In genomic region chr7:2072042-2072441, GRCh38 we compare ENCODE assay signal across 11 cellular contexts.
DNase-seq lines count a peak whose midpoint lies in the region; ATAC-seq and TF ChIP-seq lines count a peak whose summit lies in the region.
"Had no signal": no experiment of that assay in that cellular context is flagged by ENCODE, and none has a peak within 500 bp of the region (broad histone marks: within the 10 kb centered on the region; RNA-seq: fewer than 3 reads in every experiment).

No MANE protein-coding gene starts in this region.

- H3K9me3 ChIP-seq in mucosa of descending colon, result no peaks in the 10 kb centered on the region
- no peaks in the 10 kb centered on the region for H3K9me3 ChIP-seq in ascending aorta

- no peak overlapping the region for H3K27ac ChIP-seq in ascending aorta

- ATAC-seq in GM18519 (IDR thresholded peaks at IDR 0.05; ENCODE audit: low FRiP score, unreplicated experiment) (peak; percentile 81), GM21515 (IDR thresholded peaks at IDR 0.05; ENCODE audit: unreplicated experiment) (peak; percentile 70), HG03196 (IDR thresholded peaks at IDR 0.05; ENCODE audit: unreplicated experiment) (peak; percentile 39), mucosa of descending colon (peak; percentile 23), omental fat pad (ENCODE audit: low FRiP score) (no peak)
- ATAC-seq: natural killer cell treated with Interleukin-12 subunit alpha and Interleukin-12 subunit beta and Interleukin-15 and Interleukin-18, amount 100 ng/mL, for 72 hours had no signal

- TF ChIP-seq CTCF in mucosa of descending colon (IDR thresholded peaks at IDR 0.05) (no peak), ascending aorta (IDR thresholded peaks at IDR 0.05) (no peak), omental fat pad (IDR thresholded peaks at IDR 0.05) (no peak)

- H3K27me3 ChIP-seq in ascending aorta, result no peaks in the 10 kb centered on the region

- intact Hi-C loops in mucosa of descending colon (cut with DNase I, micrococcal nuclease) (no loop called here), ascending aorta (cut with DNase I) (no loop called here)

- H3K4me1 ChIP-seq in mucosa of descending colon (ENCODE audit: low read depth) (no peaks in the 10 kb centered on the region), ascending aorta (no peaks in the 10 kb centered on the region)

- H3K36me3 ChIP-seq in mucosa of descending colon (ENCODE audit: low read depth) (no peaks in the 10 kb centered on the region), ascending aorta (peaks cover 4 to 17% of the 10 kb centered on the region in 2 donors)

- DNase-seq in mucosa of descending colon, result no peak
- no peak for DNase-seq in stimulated activated CD4-positive, alpha-beta T cell treated with anti-CD3 and anti-CD28 coated beads, Interleukin-2, amount 100 ng/mL, for 24 hours
- DNase-seq in ascending aorta (ENCODE audit: low spot score in 2 of 2), result no peak
- no peak for DNase-seq in SW 1271 (lab: John Stamatoyannopoulos, UW)
- no peak for DNase-seq in omental fat pad (ENCODE audit: low spot score)
- DNase-seq: cortex of kidney, NCI-H1417 treated with DMSO at 0.1 percent for 48 hours had no signal

- H3K4me3 ChIP-seq in mucosa of descending colon (no peak overlapping the region), ascending aorta (no peak overlapping the region)
